Comparison of ENCODE assay signal across 16 cellular contexts in the genomic region with DNA sequence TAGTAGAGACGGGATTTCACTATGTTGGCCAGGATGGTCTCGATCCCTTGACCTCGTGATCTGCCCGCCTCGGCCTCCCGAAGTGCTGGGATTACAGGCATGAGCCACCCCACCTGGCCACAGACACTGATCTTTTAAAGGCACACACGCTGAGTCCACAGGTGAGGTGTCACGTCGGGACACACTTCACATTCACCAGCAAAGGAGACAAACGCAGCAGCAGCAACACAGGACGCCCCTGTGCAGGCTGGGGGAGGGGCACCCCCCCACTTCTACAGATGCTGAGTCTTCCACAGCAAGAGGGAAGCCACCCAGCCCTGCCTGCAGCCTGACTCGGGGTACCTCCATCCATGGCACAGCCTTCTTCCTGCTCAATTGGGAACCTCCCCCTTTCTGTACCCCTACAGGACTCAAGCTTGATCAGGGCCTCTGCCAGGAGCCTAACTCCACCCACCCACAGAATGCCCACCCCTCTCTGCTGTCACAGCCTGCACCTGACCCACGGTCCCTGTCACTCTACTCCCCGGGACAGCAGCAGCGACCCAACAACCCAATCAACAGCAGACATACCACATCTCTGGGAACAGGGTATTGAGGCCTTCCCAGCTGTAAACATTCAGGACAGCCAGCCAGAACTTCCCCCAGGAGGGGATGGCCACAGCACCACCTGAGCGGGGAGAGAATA. TPM values are rescaled to one million over a fixed set of nuclear protein-coding genes. Genes with fewer than 3 reads are reported as not detected.
DNase-seq lines count a peak whose midpoint lies in the region; ATAC-seq, FAIRE-seq and TF ChIP-seq lines count a peak whose summit lies in the region.
"Had no signal": no experiment of that assay in that cellular context is flagged by ENCODE, and none has a peak within 500 bp of the region (broad histone marks: within the 10 kb centered on the region; RNA-seq: fewer than 3 reads in every experiment).

No MANE protein-coding gene starts in this region.

- H3K27me3 Mint-ChIP-seq in activated T-cell treated with anti-CD3 and anti-CD28 coated beads, Interleukin-2, amount 50 U/mL, for 24 hours = no peaks in the 10 kb centered on the region
- no peaks in the 10 kb centered on the region for H3K27me3 Mint-ChIP-seq in activated T-cell treated with anti-CD3 and anti-CD28 coated beads, Interleukin-2, amount 50 U/mL, for 72 hours (ENCODE audit: low read depth)
- H3K27me3 Mint-ChIP-seq in neural progenitor cell (ENCODE audit: insufficient read depth, low read depth) (peaks cover 7% of the 10 kb centered on the region), type B pancreatic cell (no peaks in the 10 kb centered on the region)

- peaks cover 5% of the 10 kb centered on the region for H4K20me1 ChIP-seq in neural progenitor cell (ENCODE audit: low read depth)

- no peak overlapping the region for H3K9ac ChIP-seq in neural progenitor cell

- no peak overlapping the region for H3K4me3 Mint-ChIP-seq in activated T-cell treated with anti-CD3 and anti-CD28 coated beads, Interleukin-2, amount 50 U/mL, for 24 hours
- no peak overlapping the region for H3K4me3 Mint-ChIP-seq in activated T-cell treated with anti-CD3 and anti-CD28 coated beads, Interleukin-2, amount 50 U/mL, for 72 hours
- H3K4me3 Mint-ChIP-seq in neural progenitor cell (peak overlapping the region; percentile 41), type B pancreatic cell (no peak overlapping the region)
- H3K4me3 Mint-ChIP-seq: CD14-positive monocyte had no signal

- no peak for FAIRE-seq in pancreas (lab: Jason Lieb, UNC)

- peaks cover 23% of the 10 kb centered on the region for H3K79me2 ChIP-seq in neural progenitor cell (ENCODE audit: low read depth)

- H3K9me3 ChIP-seq in neural progenitor cell (ENCODE audit: low read depth) (no peaks in the 10 kb centered on the region), pancreas (no peaks in the 10 kb centered on the region)

- no peak overlapping the region for H3K4me2 ChIP-seq in neural progenitor cell

- H3K27me3 ChIP-seq in neural progenitor cell (no peaks in the 10 kb centered on the region), pancreas (no peaks in the 10 kb centered on the region)

- H2AFZ ChIP-seq in neural progenitor cell (replicated peaks) = no peak overlapping the region

- H3K4me1 ChIP-seq in neural progenitor cell (no peaks in the 10 kb centered on the region), pancreas (no peaks in the 10 kb centered on the region)

- no peaks in the 10 kb centered on the region for H3K9me3 Mint-ChIP-seq in activated T-cell treated with anti-CD3 and anti-CD28 coated beads, Interleukin-2, amount 50 U/mL, for 24 hours
- no peaks in the 10 kb centered on the region for H3K9me3 Mint-ChIP-seq in activated T-cell treated with anti-CD3 and anti-CD28 coated beads, Interleukin-2, amount 50 U/mL, for 72 hours
- H3K9me3 Mint-ChIP-seq in neural progenitor cell (no peaks in the 10 kb centered on the region), type B pancreatic cell (no peaks in the 10 kb centered on the region)
- H3K9me3 Mint-ChIP-seq: CD14-positive monocyte had no signal

- 88 to 94% methylated on average over 16 of the region's 16 CpGs for WGBS in pancreas, 2 donors

- H3K4me3 ChIP-seq in neural progenitor cell = no peak overlapping the region
- no peak overlapping the region for H3K4me3 ChIP-seq in pancreas

- H3K36me3 ChIP-seq in neural progenitor cell = no peaks in the 10 kb centered on the region
- peaks cover 0 to 5% (median 0%) of the 10 kb centered on the region in 3 donors for H3K36me3 ChIP-seq in pancreas

- no peaks in the 10 kb centered on the region for H3F3A ChIP-seq in neural progenitor cell (ENCODE audit: low read depth)

- H3K27ac ChIP-seq in neural progenitor cell (no peak overlapping the region), pancreas (no peak overlapping the region)
- H3K27ac ChIP-seq: HL-60 had no signal

- no peaks in the 10 kb centered on the region for H3K4me1 Mint-ChIP-seq in activated T-cell treated with anti-CD3 and anti-CD28 coated beads, Interleukin-2, amount 50 U/mL, for 24 hours (ENCODE audit: low read depth)
- H3K4me1 Mint-ChIP-seq in activated T-cell treated with anti-CD3 and anti-CD28 coated beads, Interleukin-2, amount 50 U/mL, for 72 hours (ENCODE audit: low read depth) = no peaks in the 10 kb centered on the region
- peaks cover 4% of the 10 kb centered on the region for H3K4me1 Mint-ChIP-seq in neural progenitor cell
- peaks cover 2% of the 10 kb centered on the region for H3K4me1 Mint-ChIP-seq in type B pancreatic cell (ENCODE audit: unreplicated experiment)
- H3K4me1 Mint-ChIP-seq: CD14-positive monocyte had no signal

- ATAC-seq in activated T-cell treated with anti-CD3 and anti-CD28 coated beads, Interleukin-2, amount 50 U/mL, for 72 hours (replicated peaks in 1 of 2) = no peak
- ATAC-seq in pancreas = no peak
- ATAC-seq: HCT116 had no signal

- peaks cover 45% of the 10 kb centered on the region for H3K36me3 Mint-ChIP-seq in activated T-cell treated with anti-CD3 and anti-CD28 coated beads, Interleukin-2, amount 50 U/mL, for 24 hours (ENCODE audit: low read depth)
- peaks cover 0 to 1% of the 10 kb centered on the region in 2 donors for H3K36me3 Mint-ChIP-seq in activated T-cell treated with anti-CD3 and anti-CD28 coated beads, Interleukin-2, amount 50 U/mL, for 72 hours (ENCODE audit: insufficient read depth in 2 of 2)
- H3K36me3 Mint-ChIP-seq in neural progenitor cell = peaks cover 24% of the 10 kb centered on the region
- peaks cover 5% of the 10 kb centered on the region for H3K36me3 Mint-ChIP-seq in type B pancreatic cell

- no peak for TF ChIP-seq CTCF in neural progenitor cell (IDR thresholded peaks at IDR 0.05)
- TF ChIP-seq CTCF in type B pancreatic cell (conservative IDR thresholded peaks at IDR 0.05) = no peak
- TF ChIP-seq CTCF in pancreas (IDR thresholded peaks at IDR 0.05) = no peak

- DNase-seq in activated T-cell treated with anti-CD3 and anti-CD28 coated beads, Interleukin-2, amount 50 U/mL, for 24 hours = peak; percentile 21
- DNase-seq in activated T-cell treated with anti-CD3 and anti-CD28 coated beads, Interleukin-2, amount 50 U/mL, for 72 hours = no peak
- peak; percentile 3 for DNase-seq in dermis blood vessel endothelial cell
- DNase-seq in neural progenitor cell (ENCODE audit: low spot score) = no peak
- DNase-seq in type B pancreatic cell (ENCODE audit: extremely low spot score, unreplicated experiment) = peak; percentile 59
- DNase-seq in erythroblast (lab: John Stamatoyannopoulos, UW) = no peak
- DNase-seq in pancreas = no peak
- no peak for DNase-seq in activated naive CD4-positive, alpha-beta T cell treated with Interleukin-2 at 50 U/mL for 16 hours
- DNase-seq: COR-L47, DMS153, KBM-7, NCI-H1092, NCI-H526 treated with DMSO at 0.1 percent for 48 hours had no signal

- TF ChIP-seq POLR2A in erythroblast (IDR thresholded peaks at IDR 0.05; ENCODE audit: low read length) = no peak

- intact Hi-C loops in pancreas (cut with DNase I) = no loop called here

- H3K27ac Mint-ChIP-seq in activated T-cell treated with anti-CD3 and anti-CD28 coated beads, Interleukin-2, amount 50 U/mL, for 24 hours = no peak overlapping the region
- no peak overlapping the region for H3K27ac Mint-ChIP-seq in activated T-cell treated with anti-CD3 and anti-CD28 coated beads, Interleukin-2, amount 50 U/mL, for 72 hours
- H3K27ac Mint-ChIP-seq in neural progenitor cell (peak overlapping the region; percentile 87), type B pancreatic cell (no peak overlapping the region)

RNA-seq across cellular contexts. Expression of a gene that starts 9.5 kb away (rescaled TPM):
- total RNA-seq in activated T-cell treated with anti-CD3 and anti-CD28 coated beads, Interleukin-2, amount 50 U/mL, for 72 hours = 10 to 100 TPM; 18.9 to 22.4 TPM
- total RNA-seq in dermis blood vessel endothelial cell (85.3 and 134 TPM in 2 replicates), neural progenitor cell (ENCODE audit: low replicate concordance) (26.7 and 90.5 TPM in 2 replicates), type B pancreatic cell (ENCODE audit: low replicate concordance) (60.7 and 70.2 TPM in 2 replicates), pancreas (10 to 100 TPM; 16.1 to 34.1 (median 24.5) TPM)
- 10 to 100 TPM; 30.2 to 33.6 TPM for polyA plus RNA-seq in pancreas

RNA-seq across cellular contexts. Expression of a gene that starts 34.8 kb away (rescaled TPM):
- total RNA-seq in activated T-cell treated with anti-CD3 and anti-CD28 coated beads, Interleukin-2, amount 50 U/mL, for 72 hours = 10 to 100 TPM in 1 of 2 donors, 1 to 10 TPM in 1; 2.6 to 12.9 TPM
- total RNA-seq in dermis blood vessel endothelial cell (6.1 and 9.4 TPM in 2 replicates), neural progenitor cell (ENCODE audit: low replicate concordance) (5.1 and 20.2 TPM in 2 replicates), type B pancreatic cell (ENCODE audit: low replicate concordance) (18.5 and 24.7 TPM in 2 replicates), pancreas (1 to 10 TPM; 3.1 to 8.1 (median 6.0) TPM)
- polyA plus RNA-seq in pancreas = 10 to 100 TPM; 12.9 to 26.9 TPM

Comparison
In these comparisons a context has a peak if more than half of its experiments do, and no peak if none do; other contexts are left out.
1. DNase-seq: peak in activated T-cell treated with anti-CD3 and anti-CD28 coated beads, Interleukin-2, amount 50 U/mL, for 24 hours (single experiment), dermis blood vessel endothelial cell (single experiment) and type B pancreatic cell (single experiment); none in activated T-cell treated with anti-CD3 and anti-CD28 coated beads, Interleukin-2, amount 50 U/mL, for 72 hours (0 of 2), neural progenitor cell (single experiment), erythroblast (0 of 2), pancreas (0 of 6) and activated naive CD4-positive, alpha-beta T cell treated with Interleukin-2 at 50 U/mL for 16 hours (single experiment).